8 cellular contexts compared by ENCODE assay signal in the genomic region with DNA sequence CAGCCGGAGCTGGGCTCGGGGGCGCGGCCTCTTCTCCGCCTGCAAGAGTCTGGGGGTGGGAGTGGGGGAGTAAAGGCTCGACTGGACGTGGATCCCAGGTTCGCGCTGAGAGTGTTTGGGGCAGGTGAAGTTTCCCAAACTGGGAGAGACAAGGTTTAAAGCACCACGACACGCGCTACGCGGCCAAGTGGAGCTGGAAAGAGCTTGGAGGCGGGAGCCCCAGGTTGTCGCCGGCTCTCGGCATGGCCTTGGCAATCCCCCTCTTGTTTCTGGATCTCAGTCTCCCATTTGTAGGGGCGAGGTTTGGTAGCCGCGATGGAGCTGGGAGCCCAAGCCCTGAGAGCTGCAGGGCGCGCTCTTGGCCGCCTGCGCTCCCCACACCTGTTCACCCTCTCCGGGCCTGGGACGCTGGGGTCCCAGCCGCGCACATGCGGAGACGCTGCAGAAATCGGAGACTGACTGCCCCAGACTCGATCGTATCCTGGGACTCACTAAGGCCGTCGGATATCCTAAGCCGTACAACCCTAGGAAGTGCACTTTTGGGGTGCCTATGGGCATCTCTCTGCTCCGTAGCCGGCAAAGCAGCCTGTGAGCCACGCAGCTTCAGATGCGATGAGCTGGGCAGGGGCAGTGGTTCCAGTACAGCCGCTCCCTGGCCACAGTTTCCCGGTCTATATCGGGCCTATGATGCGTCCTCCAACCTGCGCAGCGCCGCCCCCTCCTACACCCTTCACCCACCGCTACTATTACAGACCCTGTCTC. TPM values are rescaled to one million over a fixed set of nuclear protein-coding genes. Genes with fewer than 3 reads are reported as not detected.
A peak's percentile ranks its signal among the peaks of the same experiment; 100 is the strongest.
DNase-seq lines count a peak whose midpoint lies in the region; ATAC-seq and TF ChIP-seq lines count a peak whose summit lies in the region.

No MANE protein-coding gene starts in this region.

- TF ChIP-seq CTCF in WERI-Rb-1 (IDR thresholded peaks at IDR 0.05; ENCODE audit: low read depth, low read length), result no peak
- TF ChIP-seq CTCF in foreskin fibroblast (IDR thresholded peaks at IDR 0.05; ENCODE audit: low read depth, low read length), result no peak
- no peak for TF ChIP-seq CTCF in omental fat pad (IDR thresholded peaks at IDR 0.05)

- no peak overlapping the region for H3K27ac ChIP-seq in WERI-Rb-1

- H3K4me3 ChIP-seq in WERI-Rb-1 (ENCODE audit: low read depth, low read length) (peak overlapping the region; percentile 62), foreskin fibroblast (ENCODE audit: low read depth in 1 of 2, low read length in 2 of 2) (peak overlapping the region; percentile 45 to 49)

- DNase-seq in stimulated activated CD4-positive, alpha-beta T cell treated with anti-CD3 and anti-CD28 coated beads, Interleukin-12 subunit alpha, Interleukin-12 subunit beta, amount 100 ng/mL, for 4 hours, result peak; percentile 4
- no peak for DNase-seq in stimulated activated CD4-positive, alpha-beta T cell treated with anti-CD3 and anti-CD28 coated beads, Interleukin-4, amount 100 ng/mL, for 24 hours
- DNase-seq in WERI-Rb-1, result no peak
- DNase-seq in foreskin fibroblast, result peak in 1 of 2 donors; percentile 30
- no peak for DNase-seq in omental fat pad (ENCODE audit: low spot score)
- no peak for DNase-seq in NOMO-1 treated with dmso at 0.1 percent for 144 hours (lab: John Stamatoyannopoulos, UW; ENCODE audit: unreplicated experiment)
- no peak for DNase-seq in NCI-H128 (lab: John Stamatoyannopoulos, UW; ENCODE audit: unreplicated experiment)

- no peaks in the 10 kb centered on the region for H3K9me3 ChIP-seq in WERI-Rb-1 (ENCODE audit: severe bottlenecking)

- no peaks in the 10 kb centered on the region for H3K36me3 ChIP-seq in WERI-Rb-1

- peak; percentile 30 for ATAC-seq in omental fat pad (ENCODE audit: low FRiP score)
- no peak for ATAC-seq in HG02588 (IDR thresholded peaks at IDR 0.05; ENCODE audit: unreplicated experiment)

- peaks cover 17% of the 10 kb centered on the region for H3K27me3 ChIP-seq in WERI-Rb-1 (ENCODE audit: insufficient read depth, low read depth, severe bottlenecking)

RNA-seq across cellular contexts. Expression of a gene that starts 0.9 kb away (rescaled TPM):
- total RNA-seq in omental fat pad, result 10 to 100 TPM; 10.1 to 33.8 (median 21.0) TPM
